In the genomic region with DNA sequence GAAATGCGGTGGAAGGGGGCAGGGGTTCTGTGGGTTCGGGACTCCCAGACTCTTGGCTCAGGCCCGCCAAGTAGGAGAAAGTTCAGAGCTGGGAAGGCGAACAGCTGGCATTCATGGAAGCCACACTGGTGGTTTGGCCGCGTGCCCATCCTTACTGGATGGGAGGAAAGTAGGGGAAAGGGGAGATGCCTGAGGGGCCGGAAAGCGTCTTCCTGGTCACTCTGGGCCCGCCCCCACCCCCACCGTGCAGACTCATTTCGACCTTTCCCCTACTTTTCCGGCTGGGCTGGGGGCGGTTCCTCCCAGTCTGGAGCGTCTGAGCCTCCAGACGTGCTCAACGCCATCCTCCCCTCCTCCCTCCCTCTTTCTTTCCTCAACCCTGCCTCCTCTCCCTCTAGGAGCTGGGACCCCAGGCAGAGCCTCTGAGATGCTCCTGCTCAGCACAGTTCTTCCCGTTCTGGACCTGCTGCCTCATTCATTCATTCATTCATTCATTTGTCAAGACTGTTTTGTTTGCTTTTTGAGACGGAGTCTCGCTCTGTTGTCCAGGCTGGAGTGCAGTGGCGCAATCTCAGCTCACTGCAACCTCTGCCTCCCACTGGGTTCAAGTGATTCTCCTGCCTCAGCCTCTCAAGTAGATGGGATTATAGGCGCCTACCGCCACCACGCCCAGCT, we compare ENCODE assay signal across 8 cellular contexts. TPM values are rescaled to one million over a fixed set of nuclear protein-coding genes. Genes with fewer than 3 reads are reported as not detected.
A peak's percentile ranks its signal among the peaks of the same experiment; 100 is the strongest.
DNase-seq lines count a peak whose midpoint lies in the region; ATAC-seq and TF ChIP-seq lines count a peak whose summit lies in the region.

No MANE protein-coding gene starts in this region.

- peak overlapping the region; percentile 86 for H3K4ac ChIP-seq in mesenchymal stem cell (ENCODE audit: low read depth in 1 of 2, low read length in 2 of 2)

- H2BK5ac ChIP-seq in mesenchymal stem cell (ENCODE audit: low read depth, low read length, poor library complexity, severe bottlenecking) = peak overlapping the region; percentile 66

- H3K27me3 ChIP-seq in Panc1 (ENCODE audit: control insufficient read depth, insufficient read depth, low read length) (no peaks in the 10 kb centered on the region), mesenchymal stem cell (ENCODE audit: control insufficient read depth in 1 of 2, insufficient read depth in 1 of 2, low read length in 2 of 2) (no peaks in the 10 kb centered on the region), uterus (no peaks in the 10 kb centered on the region)

- BruUV-seq in Panc1 (replicated peaks; lab: Mats Ljungman, UMichigan) = no TSS peak

- DNase-seq in GM10248 (ENCODE audit: extremely low spot score) (peak; percentile 17), Panc1 (ENCODE audit: low read depth, low spot score) (no peak), endothelial cell (ENCODE audit: low spot score) (peak; percentile 54), mesenchymal stem cell (peak; percentile 99), uterus (peak; percentile 85 to 91)
- no peak for DNase-seq in activated T-cell treated with anti-CD3 and anti-CD28 coated beads, Interleukin-2, amount 50 U/mL, for 1 hour
- DNase-seq in activated CD8-positive, alpha-beta memory T cell treated with anti-CD3 and anti-CD28 coated beads, Interleukin-2, amount 10 ng/mL, durations not matched to agents 7 days and 5 days = no peak

- H3K79me1 ChIP-seq in mesenchymal stem cell (replicated peaks; ENCODE audit: low read length, poor library complexity, severe bottlenecking) = peaks cover 10% of the 10 kb centered on the region

- H3K23ac ChIP-seq in mesenchymal stem cell (ENCODE audit: low read length in 2 of 2) = no peak overlapping the region

- no peak overlapping the region for H2AK5ac ChIP-seq in mesenchymal stem cell (ENCODE audit: low read length, severe bottlenecking)

- peaks cover 28% of the 10 kb centered on the region for H3K4me1 Mint-ChIP-seq in endothelial cell (ENCODE audit: unreplicated experiment)
- peaks cover 8% of the 10 kb centered on the region for H3K4me1 Mint-ChIP-seq in activated CD8-positive, alpha-beta memory T cell treated with anti-CD3 and anti-CD28 coated beads, Interleukin-2, amount 10 ng/mL, durations not matched to agents 7 days and 5 days

- H3K36me3 ChIP-seq in Panc1 (ENCODE audit: control insufficient read depth, insufficient read depth, low read length) = no peaks in the 10 kb centered on the region; the same call in none of the 2 replicates
- peaks cover 36 to 46% of the 10 kb centered on the region in 2 experiments for H3K36me3 ChIP-seq in mesenchymal stem cell (ENCODE audit: control insufficient read depth in 1 of 2, insufficient read depth in 2 of 2, low read depth in 1 of 2, low read length in 2 of 2)
- H3K36me3 ChIP-seq in uterus = no peaks in the 10 kb centered on the region

- H3K9ac ChIP-seq in mesenchymal stem cell (ENCODE audit: low read length) = peak overlapping the region; percentile 57

- H3K18ac ChIP-seq in mesenchymal stem cell (ENCODE audit: low read depth in 1 of 2, low read length in 2 of 2) = peak overlapping the region; percentile 87 to 93

- TF ChIP-seq POLR2A in uterus (IDR thresholded peaks at IDR 0.05) = peak in 1 of 2 donors; percentile 23

- no peak overlapping the region for H2AFZ ChIP-seq in mesenchymal stem cell (ENCODE audit: low read depth, low read length)

- peak overlapping the region; percentile 65 for H2BK15ac ChIP-seq in mesenchymal stem cell (ENCODE audit: low read depth, poor library complexity, severe bottlenecking)

- no peak overlapping the region for H3K27ac Mint-ChIP-seq in endothelial cell (ENCODE audit: unreplicated experiment)
- no peak overlapping the region for H3K27ac Mint-ChIP-seq in activated CD8-positive, alpha-beta memory T cell treated with anti-CD3 and anti-CD28 coated beads, Interleukin-2, amount 10 ng/mL, durations not matched to agents 7 days and 5 days

- no peaks in the 10 kb centered on the region for H3K9me3 Mint-ChIP-seq in endothelial cell (ENCODE audit: unreplicated experiment)
- H3K9me3 Mint-ChIP-seq in activated CD8-positive, alpha-beta memory T cell treated with anti-CD3 and anti-CD28 coated beads, Interleukin-2, amount 10 ng/mL, durations not matched to agents 7 days and 5 days (ENCODE audit: low read depth) = no peaks in the 10 kb centered on the region

- peak overlapping the region; percentile 98 for H4K91ac ChIP-seq in mesenchymal stem cell (ENCODE audit: low read length)

- H3K9me3 ChIP-seq in Panc1 (ENCODE audit: control insufficient read depth, insufficient read depth, low read depth, low read length) (no peaks in the 10 kb centered on the region), mesenchymal stem cell (ENCODE audit: control insufficient read depth, low read length) (no peaks in the 10 kb centered on the region), uterus (no peaks in the 10 kb centered on the region)

- TF ChIP-seq CTCF in GM10248 (IDR thresholded peaks at IDR 0.05; ENCODE audit: control extremely low read depth, extremely low read depth, low read depth, missing control alignments) (no peak), Panc1 (IDR thresholded peaks at IDR 0.05) (no peak), endothelial cell (IDR thresholded peaks at IDR 0.05; ENCODE audit: unreplicated experiment) (no peak), uterus (IDR thresholded peaks at IDR 0.05) (no peak)

- H2BK12ac ChIP-seq in mesenchymal stem cell (ENCODE audit: low read length in 2 of 2) = peak overlapping the region; percentile 94 to 97

- H3K27me3 Mint-ChIP-seq in endothelial cell (ENCODE audit: unreplicated experiment) = peaks cover 10% of the 10 kb centered on the region
- H3K27me3 Mint-ChIP-seq in activated CD8-positive, alpha-beta memory T cell treated with anti-CD3 and anti-CD28 coated beads, Interleukin-2, amount 10 ng/mL, durations not matched to agents 7 days and 5 days = peaks cover 38% of the 10 kb centered on the region

- peak overlapping the region; percentile 82 for H3K4me2 ChIP-seq in mesenchymal stem cell (ENCODE audit: low read length, poor library complexity, severe bottlenecking)

- peaks cover 7% of the 10 kb centered on the region for H3K36me3 Mint-ChIP-seq in endothelial cell (ENCODE audit: low read depth, unreplicated experiment)
- H3K36me3 Mint-ChIP-seq in activated CD8-positive, alpha-beta memory T cell treated with anti-CD3 and anti-CD28 coated beads, Interleukin-2, amount 10 ng/mL, durations not matched to agents 7 days and 5 days = peaks cover 2% of the 10 kb centered on the region

- POLR2A ChIA-PET in GM10248 (lab: Yijun Ruan, JAX) (no interaction called here), Panc1 (lab: Charles Lee) (no interaction called here)

- no peak overlapping the region for H2BK120ac ChIP-seq in mesenchymal stem cell (ENCODE audit: low read depth, low read length)

- H3K27ac ChIP-seq in Panc1 (ENCODE audit: low read length) (peak overlapping the region; percentile 79), mesenchymal stem cell (ENCODE audit: low read length, poor library complexity, severe bottlenecking) (peak overlapping the region; percentile 94), uterus (peak overlapping the region; percentile 10 to 72)

- ATAC-seq in Panc1 = peak; percentile 17
- ATAC-seq in activated CD8-positive, alpha-beta memory T cell treated with anti-CD3 and anti-CD28 coated beads, Interleukin-2, amount 10 ng/mL, durations not matched to agents 7 days and 5 days = no peak
- no peak for ATAC-seq in HG03280 (IDR thresholded peaks at IDR 0.05; ENCODE audit: unreplicated experiment)

- peak overlapping the region; percentile 70 for H4K8ac ChIP-seq in mesenchymal stem cell (ENCODE audit: low read length)

- CTCF ChIA-PET in GM10248 (lab: Yijun Ruan, JAX) = interaction anchor here (0.9 to 6.1 kb wide), 4 partner anchors 9 to 212 kb away, joined by 3 to 41 read pairs (median 3); no protein-coding TSS in a partner anchor
- CTCF ChIA-PET in Panc1 (lab: Charles Lee) = no interaction called here
- CTCF ChIA-PET in activated CD8-positive, alpha-beta memory T cell treated with anti-CD3 and anti-CD28 coated beads, Interleukin-2, amount 10 ng/mL, durations not matched to agents 7 days and 5 days (lab: Charles Lee) = interaction anchor here (1.2 kb wide), 2 partner anchors 13 to 14 kb away, joined by 4 to 6 read pairs; no protein-coding TSS in a partner anchor

- H3K4me3 Mint-ChIP-seq in endothelial cell (ENCODE audit: unreplicated experiment) = peak overlapping the region; percentile 84
- no peak overlapping the region for H3K4me3 Mint-ChIP-seq in activated CD8-positive, alpha-beta memory T cell treated with anti-CD3 and anti-CD28 coated beads, Interleukin-2, amount 10 ng/mL, durations not matched to agents 7 days and 5 days

- H3K4me1 ChIP-seq in Panc1 (ENCODE audit: control insufficient read depth, insufficient read depth, low read length) (peaks cover 21% of the 10 kb centered on the region), mesenchymal stem cell (ENCODE audit: control insufficient read depth, insufficient read depth, low read depth, low read length) (peaks cover 53% of the 10 kb centered on the region), uterus (peaks cover 0 to 6% of the 10 kb centered on the region in 2 donors)

- H3K4me3 ChIP-seq in Panc1 (ENCODE audit: low read depth in 2 of 2, low read length in 2 of 2) (peak overlapping the region in 1 of 2 experiments; percentile 39; a peak in 2 of 4 replicates), mesenchymal stem cell (ENCODE audit: insufficient read depth in 1 of 2, low read depth in 1 of 2, low read length in 2 of 2) (peak overlapping the region; percentile 45 to 65), uterus (peak overlapping the region; percentile 0 to 8)

- 19% methylated on average over 21 of the region's 23 CpGs for WGBS in mesenchymal stem cell

- intact Hi-C loops in Panc1 (cut with micrococcal nuclease; ENCODE audit: unreplicated experiment) = no loop called here
- intact Hi-C loops in uterus (cut with DNase I; ENCODE audit: low total_unique reads) = no loop called here

- H3K14ac ChIP-seq in mesenchymal stem cell (ENCODE audit: low read length in 2 of 2) = peak overlapping the region in 1 of 2 experiments; percentile 77

- in situ Hi-C loops in Panc1 (cut with HindIII; ENCODE audit: low pct_unique_long_range_greater_than_20kb, low sequenced_read_pairs) = no loop called here

RNA-seq across cellular contexts. Expression of a gene that starts 3.5 kb away (rescaled TPM):
- 46.6 TPM for total RNA-seq in Panc1 (2021; ENCODE audit: unreplicated experiment)
- 208 TPM for polyA plus RNA-seq in Panc1 (2012; ENCODE audit: insufficient read length)
- total RNA-seq in endothelial cell (ENCODE audit: unreplicated experiment) = 14.3 TPM
- 48.8 TPM for polyA plus RNA-seq in mesenchymal stem cell (2013, experiment 1 of 2)
- 48.5 TPM for polyA plus RNA-seq in mesenchymal stem cell (2013, experiment 2 of 2)
- total RNA-seq in uterus = 10 to 100 TPM in 3 of 4 donors, under 1 TPM in 1; 0.76 to 21.2 (median 13.5) TPM
- total RNA-seq in activated CD8-positive, alpha-beta memory T cell treated with anti-CD3 and anti-CD28 coated beads, Interleukin-2, amount 10 ng/mL, durations not matched to agents 7 days and 5 days = under 1 TPM; 0.50 to 0.82 TPM

RNA-seq across cellular contexts. Expression of a gene that starts 22.7 kb away (rescaled TPM):
- total RNA-seq in Panc1 (2021; ENCODE audit: unreplicated experiment) (135 TPM), endothelial cell (ENCODE audit: unreplicated experiment) (130 TPM), uterus (10 to 100 TPM; 17.4 to 95.8 (median 60.1) TPM)
- polyA plus RNA-seq in Panc1 (2012; ENCODE audit: insufficient read length) = 395 TPM
- polyA plus RNA-seq in mesenchymal stem cell (2013, experiment 1 of 2) = 90.1 TPM
- polyA plus RNA-seq in mesenchymal stem cell (2013, experiment 2 of 2) = 92.4 TPM
- 10 to 100 TPM; 96.2 to 97.3 TPM for total RNA-seq in activated CD8-positive, alpha-beta memory T cell treated with anti-CD3 and anti-CD28 coated beads, Interleukin-2, amount 10 ng/mL, durations not matched to agents 7 days and 5 days

RNA-seq across cellular contexts. Expression of a gene that starts 24.4 kb away (rescaled TPM):
- 1.2 TPM for total RNA-seq in Panc1 (2021; ENCODE audit: unreplicated experiment)
- polyA plus RNA-seq in Panc1 (2012; ENCODE audit: insufficient read length) = 1.5 TPM
- total RNA-seq in endothelial cell (ENCODE audit: unreplicated experiment) = 109 TPM
- 0.14 TPM for polyA plus RNA-seq in mesenchymal stem cell (2013, experiment 1 of 2)
- polyA plus RNA-seq in mesenchymal stem cell (2013, experiment 2 of 2) = 0.23 TPM
- 10 to 100 TPM in 3 of 4 donors, 1 to 10 TPM in 1; 4.1 to 36.6 (median 24.8) TPM for total RNA-seq in uterus
- 1 to 10 TPM; 3.2 to 3.7 TPM for total RNA-seq in activated CD8-positive, alpha-beta memory T cell treated with anti-CD3 and anti-CD28 coated beads, Interleukin-2, amount 10 ng/mL, durations not matched to agents 7 days and 5 days

RNA-seq across cellular contexts. Expression of a gene that starts 45.6 kb away (rescaled TPM):
- 32.6 TPM for total RNA-seq in Panc1 (2021; ENCODE audit: unreplicated experiment)
- polyA plus RNA-seq in Panc1 (2012; ENCODE audit: insufficient read length) = 62.9 TPM
- 58.2 TPM for total RNA-seq in endothelial cell (ENCODE audit: unreplicated experiment)
- polyA plus RNA-seq in mesenchymal stem cell (2013, experiment 1 of 2) = 42.1 TPM
- polyA plus RNA-seq in mesenchymal stem cell (2013, experiment 2 of 2) = 39.4 TPM
- 100 to 1,000 TPM in 1 of 4 donors, 10 to 100 TPM in 3; 44.1 to 161 (median 62.8) TPM for total RNA-seq in uterus
- total RNA-seq in activated CD8-positive, alpha-beta memory T cell treated with anti-CD3 and anti-CD28 coated beads, Interleukin-2, amount 10 ng/mL, durations not matched to agents 7 days and 5 days = 10 to 100 TPM; 16.5 to 20.9 TPM

RNA-seq across cellular contexts. Expression of a gene that starts 46.2 kb away (rescaled TPM):
- total RNA-seq in Panc1 (2021; ENCODE audit: unreplicated experiment) (1,096 TPM), endothelial cell (ENCODE audit: unreplicated experiment) (1,732 TPM), uterus (1,000 to 10,000 TPM in 1 of 4 donors, 100 to 1,000 TPM in 2, 10 to 100 TPM in 1; 44.1 to 1,410 (median 360) TPM)
- polyA plus RNA-seq in Panc1 (2012; ENCODE audit: insufficient read length) = 1,277 TPM
- 1,490 TPM for polyA plus RNA-seq in mesenchymal stem cell (2013, experiment 1 of 2)
- 1,615 TPM for polyA plus RNA-seq in mesenchymal stem cell (2013, experiment 2 of 2)
- total RNA-seq in activated CD8-positive, alpha-beta memory T cell treated with anti-CD3 and anti-CD28 coated beads, Interleukin-2, amount 10 ng/mL, durations not matched to agents 7 days and 5 days = 1,000 to 10,000 TPM; 1,292 to 1,333 TPM

Comparison
In these comparisons a context has a peak if more than half of its experiments do, and no peak if none do; other contexts are left out.
1. DNase-seq: peak in GM10248 (single experiment), endothelial cell (single experiment), mesenchymal stem cell (single experiment) and uterus (2 of 2); none in Panc1 (single experiment), activated T-cell treated with anti-CD3 and anti-CD28 coated beads, Interleukin-2, amount 50 U/mL, for 1 hour (single experiment) and activated CD8-positive, alpha-beta memory T cell treated with anti-CD3 and anti-CD28 coated beads, Interleukin-2, amount 10 ng/mL, durations not matched to agents 7 days and 5 days (single experiment).
2. H3K27ac ChIP-seq: peak in every context shown above with its lines; median percentile 94 in mesenchymal stem cell; 79 in Panc1; 41 in uterus.